ENCODE assay signal across 29 cellular contexts in genomic region chr2:239512054-239512453, GRCh38.
"Had no signal": no experiment of that assay in that cellular context is flagged by ENCODE, and none has a peak within 500 bp of the region (broad histone marks: within the 10 kb centered on the region; RNA-seq: fewer than 3 reads in every experiment).

No MANE protein-coding gene starts in this region.

- H3K4me1 ChIP-seq: neural progenitor cell, parathyroid adenoma, psoas muscle, testis, tibial artery, transverse colon, upper lobe of right lung, uterus had no signal

- H3K27ac ChIP-seq: neural progenitor cell, neutrophil, parathyroid adenoma, psoas muscle, skin epidermis, spleen, suprapubic skin, testis, tibial artery, transverse colon, upper lobe of right lung, uterus had no signal

- H3K79me2 ChIP-seq: parathyroid adenoma had no signal

- H3K9ac ChIP-seq: neural progenitor cell, parathyroid adenoma had no signal

- H3K4me3 ChIP-seq: neural progenitor cell, psoas muscle, skin epidermis, smooth muscle cell, spleen, suprapubic skin, testis, tibial artery, transverse colon, upper lobe of right lung, uterus had no signal

- DNase-seq: naive thymus-derived CD4-positive, alpha-beta T cell; natural killer cell; nucleus accumbens; posterior cingulate gyrus; psoas muscle; right cardiac atrium; spleen; stimulated activated CD4-positive, alpha-beta T cell treated with anti-CD3 and anti-CD28 coated beads, Interleukin-12 subunit alpha, Interleukin-12 subunit beta, amount 100 ng/mL, for 4 hours; stimulated activated CD4-positive, alpha-beta T cell treated with anti-CD3 and anti-CD28 coated beads, Interleukin-1b, Interleukin-23, amount 100 ng/mL, for 48 hours; stimulated activated CD4-positive, alpha-beta T cell treated with anti-CD3 and anti-CD28 coated beads, Interleukin-4, amount 100 ng/mL, for 1 hour; stimulated activated CD4-positive, alpha-beta T cell treated with anti-CD3 and anti-CD28 coated beads, Interleukin-4, amount 100 ng/mL, for 4 hours; stimulated activated CD8-positive, alpha-beta memory T cell treated with anti-CD3 and anti-CD28 coated beads, Interleukin-4, amount 100 ng/mL, for 48 hours; stimulated activated naive CD4-positive, alpha-beta T cell; stimulated activated naive CD8-positive, alpha-beta T cell treated with anti-CD3 and anti-CD28 coated beads, Interleukin-15, amount 100 ng/mL, for 72 hours; stimulated activated naive CD8-positive, alpha-beta T cell treated with anti-CD3 and anti-CD28 coated beads, Interleukin-15, Interleukin-2, amounts not matched to agents 100 U/mL and 50 U/mL, for 24 hours; substantia nigra; testis; tibial artery; transverse colon; upper lobe of right lung; uterus had no signal

- H2AFZ ChIP-seq: neural progenitor cell, parathyroid adenoma had no signal

- H3K27me3 ChIP-seq: neural progenitor cell, neutrophil, suprapubic skin, testis, transverse colon, upper lobe of right lung, uterus had no signal

- ATAC-seq: naive thymus-derived CD4-positive, alpha-beta T cell; natural killer cell; psoas muscle; right cardiac atrium; sciatic nerve; stimulated activated memory B cell treated with anti-CD40 and anti-IgM and Interleukin-4, amounts not matched to agents 10 μg/mL and 1 μg/mL and 100 μg/mL, for 72 hours; stimulated activated naive CD8-positive, alpha-beta T cell treated with anti-CD3 and anti-CD28 coated beads, Interleukin-15, amount 100 ng/mL, for 72 hours; stimulated activated naive CD8-positive, alpha-beta T cell treated with anti-CD3 and anti-CD28 coated beads, Interleukin-15, Interleukin-2, amounts not matched to agents 100 U/mL and 50 U/mL, for 24 hours; upper lobe of right lung had no signal

- H3K36me3 ChIP-seq: neural progenitor cell, neutrophil, spleen, suprapubic skin, tibial artery, transverse colon, upper lobe of right lung, uterus had no signal

- H3K9me3 ChIP-seq: neutrophil, psoas muscle, spleen, suprapubic skin, testis, tibial artery, transverse colon, upper lobe of right lung, uterus had no signal

- H3K4me2 ChIP-seq: neural progenitor cell, smooth muscle cell had no signal
